ENCODE assay signal across 23 cellular contexts in genomic region chr5:96873469-96873868, GRCh38. TPM values are rescaled to one million over a fixed set of nuclear protein-coding genes. Genes with fewer than 3 reads are reported as not detected.
A peak's percentile ranks its signal among the peaks of the same experiment; 100 is the strongest.
DNase-seq lines count a peak whose midpoint lies in the region; ATAC-seq, FAIRE-seq and TF ChIP-seq lines count a peak whose summit lies in the region.
"Had no signal": no experiment of that assay in that cellular context is flagged by ENCODE, and none has a peak within 500 bp of the region (broad histone marks: within the 10 kb centered on the region; RNA-seq: fewer than 3 reads in every experiment).

No MANE protein-coding gene starts in this region.

- ATAC-seq in activated CD4-positive, alpha-beta T cell treated with anti-CD3 and anti-CD28 coated beads for 36 hours = no peak
- ATAC-seq in activated CD8-positive, alpha-beta T cell treated with anti-CD3 and anti-CD28 coated beads for 36 hours = no peak
- ATAC-seq in naive thymus-derived CD4-positive, alpha-beta T cell = no peak
- no peak for ATAC-seq in GM18511 (IDR thresholded peaks at IDR 0.05; ENCODE audit: unreplicated experiment)
- ATAC-seq: body of pancreas had no signal

- peak overlapping the region; percentile 29 for H3K27ac ChIP-seq in naive thymus-derived CD4-positive, alpha-beta T cell (ENCODE audit: low read depth, low read length)
- no peak overlapping the region for H3K27ac ChIP-seq in esophagus squamous epithelium
- H3K27ac ChIP-seq: body of pancreas, coronary artery, hepatocyte had no signal

- H3K9me3 ChIP-seq in naive thymus-derived CD4-positive, alpha-beta T cell (ENCODE audit: control insufficient read depth in 2 of 3, low read length in 3 of 3) = no peaks in the 10 kb centered on the region
- no peaks in the 10 kb centered on the region for H3K9me3 ChIP-seq in esophagus squamous epithelium
- H3K9me3 ChIP-seq: body of pancreas had no signal

- TF ChIP-seq CTCF in activated CD8-positive, alpha-beta T cell treated with anti-CD3 and anti-CD28 coated beads for 36 hours (IDR thresholded peaks at IDR 0.05) = no peak
- no peak for TF ChIP-seq CTCF in esophagus squamous epithelium (IDR thresholded peaks at IDR 0.05)

- no peak overlapping the region for H3K4me3 Mint-ChIP-seq in activated CD4-positive, alpha-beta T cell treated with anti-CD3 and anti-CD28 coated beads for 36 hours
- no peak overlapping the region for H3K4me3 Mint-ChIP-seq in activated CD8-positive, alpha-beta T cell treated with anti-CD3 and anti-CD28 coated beads for 36 hours
- H3K4me3 Mint-ChIP-seq in naive thymus-derived CD4-positive, alpha-beta T cell = peak overlapping the region in 8 of 10 donors; percentile 5 to 33 (median 16)
- H3K4me3 Mint-ChIP-seq: nephron had no signal

- intact Hi-C loops in activated CD4-positive, alpha-beta T cell treated with anti-CD3 and anti-CD28 coated beads for 36 hours (cut with DNase I, micrococcal nuclease) = no loop called here
- intact Hi-C loops in activated CD8-positive, alpha-beta T cell treated with anti-CD3 and anti-CD28 coated beads for 36 hours (cut with micrococcal nuclease) = loop anchor here (5.0 kb wide), 1 partner anchor 269 kb away; the partner anchor contains the start of gene LIX1
- intact Hi-C loops in naive thymus-derived CD4-positive, alpha-beta T cell (cut with micrococcal nuclease) = loop anchor here in 1 of 2 donors (5.0 to 10.0 kb wide), 2 partner anchors 309 to 1049 kb away; partner anchors contain the start of genes GLRX and RIOK2
- intact Hi-C loops in esophagus squamous epithelium (cut with DNase I) = loop anchor here (5.0 kb wide), 1 partner anchor 289 kb away; no protein-coding TSS in a partner anchor

- no peak for DNase-seq in activated CD4-positive, alpha-beta T cell treated with anti-CD3 and anti-CD28 coated beads for 36 hours
- DNase-seq in activated CD4-positive, alpha-beta T cell treated with anti-CD3 and anti-CD28 coated beads for 48 hours = no peak
- DNase-seq in GM12891 (ENCODE audit: insufficient read length, low spot score) (no peak), esophagus squamous epithelium (lab: John Stamatoyannopoulos, UW) (no peak), NCI-H2107 treated with DMSO at 0.1 percent for 48 hours (lab: John Stamatoyannopoulos, UW; ENCODE audit: unreplicated experiment) (no peak)
- no peak for DNase-seq in activated CD8-positive, alpha-beta T cell treated with anti-CD3 and anti-CD28 coated beads for 36 hours
- peak in 1 of 9 donors; percentile 7 for DNase-seq in naive thymus-derived CD4-positive, alpha-beta T cell
- DNase-seq: activated CD4-positive, alpha-beta T cell treated with anti-CD3 and anti-CD28 coated beads, Interleukin-2, amount 50 U/mL, for 1 hour; activated effector memory CD4-positive, alpha-beta T cell treated with anti-CD3 and anti-CD28 coated beads, Interleukin-2, amount 50 U/mL, for 16 hours; body of pancreas; C1 segment of cervical spinal cord; islet precursor cell; NCI-H1417; NCI-H2171; NCI-H748 treated with DMSO at 0.1 percent for 48 hours; stimulated activated CD8-positive, alpha-beta memory T cell treated with anti-CD3 and anti-CD28 coated beads, Interleukin-4, amount 100 ng/mL, for 48 hours had no signal

- CTCF ChIA-PET in activated CD4-positive, alpha-beta T cell treated with anti-CD3 and anti-CD28 coated beads for 36 hours (lab: Charles Lee) = interaction anchor here (0.6 to 1.5 kb wide), 6 partner anchors 10 to 289 kb away, joined by 3 read pairs; no protein-coding TSS in a partner anchor
- CTCF ChIA-PET in activated CD8-positive, alpha-beta T cell treated with anti-CD3 and anti-CD28 coated beads for 36 hours (lab: Charles Lee) = interaction anchor here (0.6 to 16.2 kb wide), 6 partner anchors 9 to 289 kb away, joined by 3 to 213 read pairs (median 7); no protein-coding TSS in a partner anchor
- CTCF ChIA-PET in naive thymus-derived CD4-positive, alpha-beta T cell (lab: Charles Lee) = interaction anchor here (0.8 to 1.6 kb wide), 4 partner anchors 11 to 288 kb away, joined by 3 to 7 read pairs (median 6); partner anchors contain the start of gene ERAP1

- peak overlapping the region; percentile 75 for H3K27ac Mint-ChIP-seq in activated CD4-positive, alpha-beta T cell treated with anti-CD3 and anti-CD28 coated beads for 36 hours
- peak overlapping the region; percentile 46 for H3K27ac Mint-ChIP-seq in activated CD8-positive, alpha-beta T cell treated with anti-CD3 and anti-CD28 coated beads for 36 hours
- peak overlapping the region; percentile 66 to 97 (median 92) for H3K27ac Mint-ChIP-seq in naive thymus-derived CD4-positive, alpha-beta T cell
- H3K27ac Mint-ChIP-seq: nephron had no signal

- no peaks in the 10 kb centered on the region for H3K27me3 ChIP-seq in naive thymus-derived CD4-positive, alpha-beta T cell (ENCODE audit: control insufficient read depth in 2 of 2, insufficient read depth in 2 of 2, low read length in 2 of 2)
- H3K27me3 ChIP-seq in esophagus squamous epithelium = no peaks in the 10 kb centered on the region
- H3K27me3 ChIP-seq: body of pancreas, hepatocyte had no signal

- H3K36me3 Mint-ChIP-seq in activated CD4-positive, alpha-beta T cell treated with anti-CD3 and anti-CD28 coated beads for 36 hours (ENCODE audit: low read depth) = no peaks in the 10 kb centered on the region
- H3K36me3 Mint-ChIP-seq in activated CD8-positive, alpha-beta T cell treated with anti-CD3 and anti-CD28 coated beads for 36 hours (ENCODE audit: low read depth) = no peaks in the 10 kb centered on the region
- peaks cover 0 to 5% (median 0%) of the 10 kb centered on the region in 5 donors for H3K36me3 Mint-ChIP-seq in naive thymus-derived CD4-positive, alpha-beta T cell

- no peak for TF ChIP-seq POLR2A in GM12891 (IDR thresholded peaks at IDR 0.05; ENCODE audit: low read depth, low read length)
- TF ChIP-seq POLR2A in esophagus squamous epithelium (IDR thresholded peaks at IDR 0.05) = no peak

- no peaks in the 10 kb centered on the region for H3K9me3 Mint-ChIP-seq in activated CD4-positive, alpha-beta T cell treated with anti-CD3 and anti-CD28 coated beads for 36 hours (ENCODE audit: low read depth)
- no peaks in the 10 kb centered on the region for H3K9me3 Mint-ChIP-seq in activated CD8-positive, alpha-beta T cell treated with anti-CD3 and anti-CD28 coated beads for 36 hours
- H3K9me3 Mint-ChIP-seq in naive thymus-derived CD4-positive, alpha-beta T cell = no peaks in the 10 kb centered on the region
- H3K9me3 Mint-ChIP-seq: nephron had no signal

- POLR2A ChIA-PET in activated CD4-positive, alpha-beta T cell treated with anti-CD3 and anti-CD28 coated beads for 36 hours (lab: Charles Lee) = no interaction called here
- POLR2A ChIA-PET in activated CD8-positive, alpha-beta T cell treated with anti-CD3 and anti-CD28 coated beads for 36 hours (lab: Charles Lee) = interaction anchor here (0.7 to 4.8 kb wide), 3 partner anchors 62 to 286 kb away, joined by 3 to 27 read pairs (median 3); partner anchors contain the start of gene ERAP1
- POLR2A ChIA-PET in naive thymus-derived CD4-positive, alpha-beta T cell (lab: Charles Lee) = interaction anchor here (1.2 to 6.6 kb wide), 6 partner anchors 20 to 66 kb away, joined by 4 to 85 read pairs (median 28); partner anchors contain the start of genes ERAP1 and LNPEP

- peak; percentile 5 for FAIRE-seq in GM12891 (lab: Jason Lieb, UNC)
- FAIRE-seq: A204.1 had no signal

- peaks cover 7 to 57% of the 10 kb centered on the region in 2 donors for H3K4me1 ChIP-seq in naive thymus-derived CD4-positive, alpha-beta T cell (ENCODE audit: control insufficient read depth in 2 of 2, insufficient read depth in 2 of 2, low read length in 2 of 2)
- peaks cover 0 to 36% (median 5%) of the 10 kb centered on the region in 3 donors for H3K4me1 ChIP-seq in esophagus squamous epithelium

- peaks cover 72% of the 10 kb centered on the region for H3K4me1 Mint-ChIP-seq in activated CD4-positive, alpha-beta T cell treated with anti-CD3 and anti-CD28 coated beads for 36 hours
- H3K4me1 Mint-ChIP-seq in activated CD8-positive, alpha-beta T cell treated with anti-CD3 and anti-CD28 coated beads for 36 hours (ENCODE audit: low read depth) = peaks cover 66% of the 10 kb centered on the region
- peaks cover 33 to 81% (median 76%) of the 10 kb centered on the region in 7 donors for H3K4me1 Mint-ChIP-seq in naive thymus-derived CD4-positive, alpha-beta T cell

- no peaks in the 10 kb centered on the region for H3K27me3 Mint-ChIP-seq in activated CD4-positive, alpha-beta T cell treated with anti-CD3 and anti-CD28 coated beads for 36 hours
- H3K27me3 Mint-ChIP-seq in activated CD8-positive, alpha-beta T cell treated with anti-CD3 and anti-CD28 coated beads for 36 hours = no peaks in the 10 kb centered on the region
- H3K27me3 Mint-ChIP-seq in naive thymus-derived CD4-positive, alpha-beta T cell = no peaks in the 10 kb centered on the region

- no peaks in the 10 kb centered on the region for H3K36me3 ChIP-seq in naive thymus-derived CD4-positive, alpha-beta T cell (ENCODE audit: control insufficient read depth in 2 of 3, insufficient read depth in 3 of 3, low read length in 3 of 3)
- H3K36me3 ChIP-seq in esophagus squamous epithelium = no peaks in the 10 kb centered on the region

- H3K4me3 ChIP-seq in naive thymus-derived CD4-positive, alpha-beta T cell (ENCODE audit: low read length) = no peak overlapping the region
- H3K4me3 ChIP-seq in esophagus squamous epithelium = no peak overlapping the region
- H3K4me3 ChIP-seq: body of pancreas, coronary artery, hepatocyte, lung, smooth muscle cell had no signal

TF ChIP-seq in GM12891, 5 proteins besides CTCF, POLR2A, EP300 and RAD21:
- no peak for TF ChIP-seq POLR2AphosphoS5 (IDR thresholded peaks at IDR 0.05; ENCODE audit: low read depth, low read length)
- no peak for TF ChIP-seq POU2F2 (IDR thresholded peaks at IDR 0.05; ENCODE audit: low read depth, low read length)
- no peak for TF ChIP-seq PAX5 (IDR thresholded peaks at IDR 0.05; ENCODE audit: insufficient read depth, low read length, severe bottlenecking)
- no peak for TF ChIP-seq SPI1 (IDR thresholded peaks at IDR 0.05; ENCODE audit: low read depth, low read length)
- no peak for TF ChIP-seq TAF1 (IDR thresholded peaks at IDR 0.05; ENCODE audit: low read depth, low read length)
TF ChIP-seq in GM12891: peak in this region for 0.

RNA-seq across cellular contexts. Expression of gene ERAP2, which starts 2.8 kb away (rescaled TPM):
- 10 to 100 TPM; 57.3 to 60.7 TPM for total RNA-seq in activated CD4-positive, alpha-beta T cell treated with anti-CD3 and anti-CD28 coated beads for 36 hours
- 3.3 TPM for polyA plus RNA-seq in GM12891 (2012; ENCODE audit: low read depth, missing spikeins)
- total RNA-seq in activated CD8-positive, alpha-beta T cell treated with anti-CD3 and anti-CD28 coated beads for 36 hours = 10 to 100 TPM; 43.0 to 44.5 TPM
- total RNA-seq in naive thymus-derived CD4-positive, alpha-beta T cell = 100 to 1,000 TPM in 2 of 5 experiments, 10 to 100 TPM in 3; 42.5 to 158 (median 97.2) TPM
- 100 to 1,000 TPM in 1 of 2 donors, 10 to 100 TPM in 1; 11.1 to 161 TPM for polyA plus RNA-seq in naive thymus-derived CD4-positive, alpha-beta T cell
- 10 to 100 TPM in 3 of 4 donors, 1 to 10 TPM in 1; 5.7 to 20.9 (median 13.7) TPM for total RNA-seq in esophagus squamous epithelium
- polyA plus RNA-seq: smooth muscle cell had no signal

Comparison
In these comparisons a context has a peak if more than half of its experiments do, and no peak if none do; other contexts are left out.
1. H3K4me3 Mint-ChIP-seq: peak in naive thymus-derived CD4-positive, alpha-beta T cell (8 of 10); none in activated CD4-positive, alpha-beta T cell treated with anti-CD3 and anti-CD28 coated beads for 36 hours (single experiment) and activated CD8-positive, alpha-beta T cell treated with anti-CD3 and anti-CD28 coated beads for 36 hours (single experiment).
2. intact Hi-C loops: an anchor here in activated CD8-positive, alpha-beta T cell treated with anti-CD3 and anti-CD28 coated beads for 36 hours (5.0 kb wide) and esophagus squamous epithelium (5.0 kb wide); none called in activated CD4-positive, alpha-beta T cell treated with anti-CD3 and anti-CD28 coated beads for 36 hours.
3. Peak in every context shown above with its lines, with median percentiles within 50 percentile points of each other: H3K27ac Mint-ChIP-seq.